8 cellular contexts compared by ENCODE assay signal in genomic region chr7:112449902-112450806, GRCh38. TPM values are rescaled to one million over a fixed set of nuclear protein-coding genes. Genes with fewer than 3 reads are reported as not detected.
DNase-seq lines count a peak whose midpoint lies in the region; ATAC-seq, FAIRE-seq and TF ChIP-seq lines count a peak whose summit lies in the region.

TSS of gene IFRD1 (plus strand) at chr7:112450460. CDS start at chr7:112450689, 229 bp downstream.

- no peak within 1 kb of the TSS for H2AK5ac ChIP-seq in trophoblast cell (ENCODE audit: low read length)

- intact Hi-C loops in transverse colon (cut with DNase I; ENCODE audit: low total_unique reads), result no loop called here

- no peaks in the 10 kb centered on the region for H3K36me3 ChIP-seq in cardiac muscle cell
- H3K36me3 ChIP-seq in trophoblast cell (ENCODE audit: control insufficient read depth in 1 of 2, insufficient read depth in 2 of 2, low read length in 2 of 2), result peaks cover 0 to under 1% of the 10 kb centered on the region in 2 experiments
- H3K36me3 ChIP-seq in transverse colon, result no peaks in the 10 kb centered on the region

- H3K4me1 Mint-ChIP-seq in T-cell, result peaks cover 41 to 58% (median 43%) of the 10 kb centered on the region in 3 donors

- in situ Hi-C loops in transverse colon (cut with MboI; ENCODE audit: low pct_ligation_motif_present in 1 of 4, low pct_unique_long_range_greater_than_20kb in 1 of 4, low sequenced_read_pairs in 3 of 4), result loop anchor here in 1 of 4 donors (25.0 kb wide), 1 partner anchor 238 kb away; the partner anchor contains the start of genes DOCK4 and ZNF277

- peak within 1 kb of the TSS; percentile 95 for H3K4ac ChIP-seq in trophoblast cell (ENCODE audit: low read depth, low read length)

- WGBS in adipose tissue, 3 donors, result 0 to 1% (median 0%) methylated on average over 73 of the region's 73 CpGs
- WGBS in trophoblast cell (ENCODE audit: extremely low coverage, insufficient coverage, insufficient read length), result no CpG with 5 or more reads among the region's 73 CpGs
- 0% methylated on average over 1 to 60 of the region's 73 CpGs for WGBS in transverse colon (ENCODE audit: low coverage in 1 of 2), 2 donors

- H4K8ac ChIP-seq in trophoblast cell (ENCODE audit: low read depth, low read length), result peak within 1 kb of the TSS; percentile 82

- TF ChIP-seq CTCF in cardiac muscle cell (IDR thresholded peaks at IDR 0.05; ENCODE audit: low read depth, low read length), result no peak
- no peak for TF ChIP-seq CTCF in transverse colon (IDR thresholded peaks at IDR 0.05)

- peak within 1 kb of the TSS; percentile 86 for H3K4me2 ChIP-seq in trophoblast cell (ENCODE audit: low read length)

- H3K14ac ChIP-seq in trophoblast cell (ENCODE audit: low read length), result peak within 1 kb of the TSS; percentile 83

- no peaks in the 10 kb centered on the region for H3K27me3 Mint-ChIP-seq in T-cell

- POLR2A ChIA-PET in T-cell (lab: Charles Lee), result interaction anchor here (0.6 to 4.8 kb wide), 16 partner anchors 9 to 490 kb away, joined by 3 to 37 read pairs (median 5); a partner anchor contains a TSS

- no peaks in the 10 kb centered on the region for H3K9me3 Mint-ChIP-seq in T-cell

- H3K36me3 Mint-ChIP-seq in T-cell, result no peaks in the 10 kb centered on the region

- peak; percentile 97 for FAIRE-seq in GM12891 (lab: Jason Lieb, UNC)

- H3K23ac ChIP-seq in trophoblast cell (ENCODE audit: low read length), result no peak within 1 kb of the TSS

- H3K27ac ChIP-seq in adipose tissue (ENCODE audit: low read depth, low read length) (peak within 1 kb of the TSS; percentile 66), cardiac muscle cell (peak within 1 kb of the TSS; percentile 92), trophoblast cell (ENCODE audit: low read depth, low read length) (peak within 1 kb of the TSS; percentile 63), transverse colon (peak within 1 kb of the TSS; percentile 95 to 100 (median 98))

- DNase-seq in GM12891 (ENCODE audit: insufficient read length, low spot score) (peak; percentile 66), NCI-H1436 treated with DMSO at 0.1 percent for 48 hours (lab: John Stamatoyannopoulos, UW) (peak; percentile 89), T-cell (peak; percentile 89 to 99 (median 96)), cardiac muscle cell (ENCODE audit: low read depth in 1 of 2, low spot score in 1 of 2) (peak; percentile 99), trophoblast cell (peak; percentile 99), transverse colon (peak; percentile 99)

- H3K9ac ChIP-seq in trophoblast cell (ENCODE audit: low read length), result peak within 1 kb of the TSS; percentile 89

- CTCF ChIA-PET in T-cell (lab: Charles Lee), result interaction anchor here (0.6 to 1.3 kb wide), 3 partner anchors 28 to 716 kb away, joined by 3 read pairs; a partner anchor contains a TSS

- H3K9me3 ChIP-seq in cardiac muscle cell (ENCODE audit: low read depth) (no peaks in the 10 kb centered on the region), trophoblast cell (ENCODE audit: insufficient read depth, low read depth, low read length) (no peaks in the 10 kb centered on the region), transverse colon (no peaks in the 10 kb centered on the region)

- H3K18ac ChIP-seq in trophoblast cell (ENCODE audit: low read length), result peak within 1 kb of the TSS; percentile 75

- H3K4me3 ChIP-seq in cardiac muscle cell (peak within 1 kb of the TSS; percentile 93), trophoblast cell (ENCODE audit: low read depth, low read length) (peak within 1 kb of the TSS; percentile 97), transverse colon (peak within 1 kb of the TSS; percentile 64 to 95 (median 82))

- H3K4me1 ChIP-seq in cardiac muscle cell (ENCODE audit: low read depth), result peaks cover 7% of the 10 kb centered on the region
- H3K4me1 ChIP-seq in trophoblast cell (ENCODE audit: control insufficient read depth in 1 of 2, insufficient read depth in 2 of 2, low read length in 2 of 2), result peaks cover 0 to 7% of the 10 kb centered on the region in 2 experiments
- peaks cover 15 to 48% (median 38%) of the 10 kb centered on the region in 4 donors for H3K4me1 ChIP-seq in transverse colon

- ATAC-seq in HG02840 (IDR thresholded peaks at IDR 0.05; ENCODE audit: low FRiP score, unreplicated experiment) (peak; percentile 72), T-cell (replicated peaks in 1 of 4) (peak; percentile 83 to 89 (median 84))

- peak within 1 kb of the TSS; percentile 61 for H2BK12ac ChIP-seq in trophoblast cell (ENCODE audit: low read length)

- peak within 1 kb of the TSS; percentile 75 for H2BK120ac ChIP-seq in trophoblast cell (ENCODE audit: insufficient read depth, low read length, poor library complexity)

- H3K27ac Mint-ChIP-seq in T-cell, result peak within 1 kb of the TSS; percentile 97 to 98

- H4K91ac ChIP-seq in trophoblast cell (ENCODE audit: low read depth, low read length), result peak within 1 kb of the TSS; percentile 79

- peak within 1 kb of the TSS; percentile 94 to 99 (median 99) for H3K4me3 Mint-ChIP-seq in T-cell

- H2BK5ac ChIP-seq in trophoblast cell (ENCODE audit: low read depth, low read length, poor library complexity), result peak within 1 kb of the TSS; percentile 63

- peak within 1 kb of the TSS; percentile 66 for H4K12ac ChIP-seq in trophoblast cell (ENCODE audit: low read depth, low read length)

- no peak for TF ChIP-seq EP300 in transverse colon (IDR thresholded peaks at IDR 0.05; ENCODE audit: low read depth)

- H3K79me1 ChIP-seq in trophoblast cell (ENCODE audit: low read length), result peaks cover 11% of the 10 kb centered on the region

- peak within 1 kb of the TSS; percentile 85 for H2AFZ ChIP-seq in trophoblast cell (ENCODE audit: insufficient read depth, low read length, poor library complexity)

- H3K79me2 ChIP-seq in trophoblast cell (ENCODE audit: control insufficient read depth, insufficient read depth, low read length, poor library complexity), result peaks cover 13% of the 10 kb centered on the region

- TF ChIP-seq POLR2A in GM12891 (IDR thresholded peaks at IDR 0.05; ENCODE audit: low read depth, low read length), result peak; percentile 99
- TF ChIP-seq POLR2A in transverse colon (IDR thresholded peaks at IDR 0.05), result peak; percentile 100

- H3K27me3 ChIP-seq in cardiac muscle cell (no peaks in the 10 kb centered on the region), trophoblast cell (ENCODE audit: insufficient read depth, low read length) (no peaks in the 10 kb centered on the region), transverse colon (no peaks in the 10 kb centered on the region)

TF ChIP-seq in GM12891, 5 proteins besides CTCF, POLR2A, EP300 and RAD21:
- TF ChIP-seq TAF1 (IDR thresholded peaks at IDR 0.05; ENCODE audit: low read depth, low read length) (peak; percentile 96), POLR2AphosphoS5 (IDR thresholded peaks at IDR 0.05; ENCODE audit: low read depth, low read length) (peak; percentile 99), POU2F2 (IDR thresholded peaks at IDR 0.05; ENCODE audit: low read depth, low read length) (peak; percentile 78; the same call in 1 of the 2 replicates), SPI1 (IDR thresholded peaks at IDR 0.05; ENCODE audit: low read depth, low read length) (no peak), PAX5 (IDR thresholded peaks at IDR 0.05; ENCODE audit: insufficient read depth, low read length, severe bottlenecking) (no peak)

RNA-seq across cellular contexts. Expression of gene IFRD1, which starts in this region (rescaled TPM):
- polyA plus RNA-seq in GM12891 (2012; ENCODE audit: low read depth, missing spikeins), result 20.4 TPM
- total RNA-seq in T-cell, result 100 to 1,000 TPM in 2 of 5 donors, 10 to 100 TPM in 3; 45.0 to 268 (median 52.1) TPM
- polyA plus RNA-seq in adipose tissue, result 10 to 100 TPM; 40.9 to 91.6 (median 41.7) TPM
- total RNA-seq in cardiac muscle cell, result 22.9 and 43.3 TPM in 2 replicates
- polyA plus RNA-seq in cardiac muscle cell, result 30.8 and 46.2 TPM in 2 replicates
- polyA plus RNA-seq in trophoblast cell (2013), result 271 and 280 TPM in 2 replicates
- 10 to 100 TPM; 23.3 to 92.7 (median 52.0) TPM for total RNA-seq in transverse colon

Comparison
In these comparisons a context has a peak if more than half of its experiments do, and no peak if none do; other contexts are left out.
1. Peak in every context shown above with its lines: DNase-seq, ATAC-seq, H3K4me3 ChIP-seq and H3K27ac ChIP-seq.